15 cellular contexts compared by ENCODE assay signal in the genomic region with DNA sequence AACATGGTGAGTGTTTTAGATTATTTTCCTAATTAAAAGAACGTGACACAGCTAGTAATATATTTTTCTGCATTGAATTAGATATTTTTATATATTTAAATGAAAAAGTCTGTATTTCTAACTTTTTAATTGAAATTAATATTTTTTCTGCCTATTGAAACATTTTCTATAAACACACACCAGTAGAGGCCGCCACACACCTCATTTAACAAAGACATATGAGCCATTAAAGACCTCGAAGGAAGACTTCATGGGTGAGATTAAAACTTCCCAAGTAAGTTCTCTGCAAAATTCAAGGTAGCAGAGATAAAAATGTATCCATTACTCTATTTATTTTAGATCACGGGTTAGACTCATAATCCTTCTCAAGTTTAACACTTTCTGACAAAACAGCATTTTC. TPM values are rescaled to one million over a fixed set of nuclear protein-coding genes. Genes with fewer than 3 reads are reported as not detected.
DNase-seq lines count a peak whose midpoint lies in the region; ATAC-seq, FAIRE-seq and TF ChIP-seq lines count a peak whose summit lies in the region.
"Had no signal": no experiment of that assay in that cellular context is flagged by ENCODE, and none has a peak within 500 bp of the region (broad histone marks: within the 10 kb centered on the region; RNA-seq: fewer than 3 reads in every experiment).

No MANE protein-coding gene starts in this region.

- H3K4me1 ChIP-seq in left ventricle myocardium inferior: no peaks in the 10 kb centered on the region
- no peaks in the 10 kb centered on the region for H3K4me1 ChIP-seq in foreskin keratinocyte
- no peaks in the 10 kb centered on the region for H3K4me1 ChIP-seq in upper lobe of right lung
- H3K4me1 ChIP-seq: heart right ventricle, tibial nerve had no signal

- intact Hi-C loops in left ventricle myocardium inferior (cut with micrococcal nuclease): no loop called here
- intact Hi-C loops in left ventricle myocardium superior (cut with micrococcal nuclease): no loop called here
- intact Hi-C loops in upper lobe of right lung (cut with DNase I): no loop called here
- intact Hi-C loops in Right ventricle myocardium superior (cut with DNase I): no loop called here

- TF ChIP-seq CTCF in left ventricle myocardium inferior (IDR thresholded peaks at IDR 0.05; ENCODE audit: borderline replicate concordance) (peak; percentile 41), foreskin keratinocyte (conservative IDR thresholded peaks at IDR 0.05) (peak; percentile 20), upper lobe of right lung (IDR thresholded peaks at IDR 0.05) (peak; percentile 23)

- H3K27ac ChIP-seq in left ventricle myocardium inferior (replicated peaks): no peak overlapping the region
- no peak overlapping the region for H3K27ac ChIP-seq in foreskin keratinocyte
- no peak overlapping the region for H3K27ac ChIP-seq in upper lobe of right lung
- H3K27ac ChIP-seq: heart right ventricle, tibial nerve had no signal

- H3K4me3 ChIP-seq in left ventricle myocardium inferior (no peak overlapping the region), upper lobe of right lung (no peak overlapping the region)
- H3K4me3 ChIP-seq: heart right ventricle, tibial nerve had no signal

- peaks cover 17% of the 10 kb centered on the region for H3K27me3 ChIP-seq in left ventricle myocardium inferior (ENCODE audit: low read depth)
- no peaks in the 10 kb centered on the region for H3K27me3 ChIP-seq in foreskin keratinocyte
- no peaks in the 10 kb centered on the region for H3K27me3 ChIP-seq in upper lobe of right lung

- FAIRE-seq in RCC 7860 (lab: Jason Lieb, UNC): peak; percentile 51

- DNase-seq in left ventricle myocardium inferior: no peak
- no peak for DNase-seq in left ventricle myocardium superior
- DNase-seq in RCC 7860 (ENCODE audit: low spot score): peak; percentile 8
- no peak for DNase-seq in foreskin keratinocyte
- no peak for DNase-seq in upper lobe of right lung
- DNase-seq in Ammon's horn (ENCODE audit: low spot score): no peak
- DNase-seq in stimulated activated CD4-positive, alpha-beta T cell treated with anti-CD3 and anti-CD28 coated beads, Interleukin-2, amount 100 ng/mL, for 48 hours: no peak
- no peak for DNase-seq in Right ventricle myocardium superior
- DNase-seq: activated CD4-positive, alpha-beta T cell treated with anti-CD3 and anti-CD28 coated beads, Interleukin-2, amount 50 U/mL, for 1 hour; COR-L47; heart right ventricle; naive thymus-derived CD4-positive, alpha-beta T cell; stimulated activated CD4-positive, alpha-beta T cell treated with anti-CD3 and anti-CD28 coated beads, Interleukin-4, amount 100 ng/mL, for 24 hours had no signal

- no peak for ATAC-seq in left ventricle myocardium superior
- no peak for ATAC-seq in foreskin keratinocyte
- no peak for ATAC-seq in upper lobe of right lung
- ATAC-seq in Right ventricle myocardium superior (ENCODE audit: poor library complexity): no peak
- ATAC-seq: heart right ventricle; naive thymus-derived CD4-positive, alpha-beta T cell had no signal

- H3K9me3 ChIP-seq in left ventricle myocardium inferior (replicated peaks) (no peaks in the 10 kb centered on the region), upper lobe of right lung (no peaks in the 10 kb centered on the region)
- H3K9me3 ChIP-seq: heart right ventricle, tibial nerve had no signal

- H3K36me3 ChIP-seq in left ventricle myocardium inferior: no peaks in the 10 kb centered on the region
- no peaks in the 10 kb centered on the region for H3K36me3 ChIP-seq in upper lobe of right lung
- H3K36me3 ChIP-seq: heart right ventricle, tibial nerve had no signal

RNA-seq across cellular contexts. Expression of a gene that starts 8.3 kb away (rescaled TPM):
- total RNA-seq in left ventricle myocardium inferior (0.30 TPM), left ventricle myocardium superior (0.45 TPM), foreskin keratinocyte (not detected in 2 replicates), upper lobe of right lung (0.32 TPM), Right ventricle myocardium superior (0.27 TPM)
- not detected in 2 replicates for polyA plus RNA-seq in foreskin keratinocyte
- total RNA-seq: naive thymus-derived CD4-positive, alpha-beta T cell had no signal
- polyA plus RNA-seq: IgD-negative memory B cell; naive thymus-derived CD4-positive, alpha-beta T cell had no signal
